9 cellular contexts compared by ENCODE assay signal in the genomic region with DNA sequence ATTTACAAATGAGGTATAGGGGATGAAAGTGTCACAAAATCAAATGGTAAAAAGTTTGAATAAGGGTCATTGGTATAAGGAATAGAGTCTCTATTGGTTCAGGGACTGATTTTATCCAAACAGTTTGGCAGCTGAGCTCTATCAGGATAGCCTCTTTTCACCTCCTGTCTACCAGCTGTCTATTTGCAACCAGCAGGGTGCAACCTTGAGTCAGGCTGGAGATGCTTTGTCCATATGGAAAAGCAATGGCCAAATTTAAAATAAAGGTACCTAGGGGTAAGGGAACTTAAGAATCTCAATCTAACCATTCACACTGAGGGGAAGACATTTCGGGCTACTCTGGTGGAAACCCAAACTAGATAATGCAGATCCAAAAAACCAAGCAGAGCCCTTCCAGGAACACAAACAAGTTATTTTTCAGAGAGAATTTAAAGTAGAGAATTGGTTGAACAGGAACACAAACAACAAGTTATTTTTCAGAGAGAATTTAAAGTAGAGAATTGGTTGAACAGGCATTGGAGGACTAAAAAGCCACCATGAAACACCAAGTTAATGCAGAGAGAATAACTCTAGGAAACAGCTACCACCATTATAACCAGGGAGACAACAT. TPM values are rescaled to one million over a fixed set of nuclear protein-coding genes. Genes with fewer than 3 reads are reported as not detected.
A peak's percentile ranks its signal among the peaks of the same experiment; 100 is the strongest.
DNase-seq lines count a peak whose midpoint lies in the region; ATAC-seq, FAIRE-seq and TF ChIP-seq lines count a peak whose summit lies in the region.
"Had no signal": no experiment of that assay in that cellular context is flagged by ENCODE, and none has a peak within 500 bp of the region (broad histone marks: within the 10 kb centered on the region; RNA-seq: fewer than 3 reads in every experiment).

No MANE protein-coding gene starts in this region.

- no peak for DNase-seq in GM12864 (ENCODE audit: low read depth)
- peak; percentile 8 for DNase-seq in M059J (ENCODE audit: low read depth)
- peak; percentile 69 for DNase-seq in astrocyte of the hippocampus (ENCODE audit: low read depth, low spot score)
- peak; percentile 39 for DNase-seq in neural crest cell (ENCODE audit: low read depth, low spot score)
- no peak for DNase-seq in GM12892 (ENCODE audit: insufficient read length)

- no peaks in the 10 kb centered on the region for H3K36me3 Mint-ChIP-seq in neural crest cell (ENCODE audit: low read depth)
- H3K36me3 Mint-ChIP-seq: memory B cell had no signal

- no peak for ATAC-seq in GM21390 (IDR thresholded peaks at IDR 0.05; ENCODE audit: unreplicated experiment)
- no peak for ATAC-seq in HG02884 (IDR thresholded peaks at IDR 0.05; ENCODE audit: unreplicated experiment)

- no peak overlapping the region for H3K4me3 ChIP-seq in GM12864 (ENCODE audit: low read depth, low read length)
- H3K4me3 ChIP-seq: suprapubic skin had no signal

- H3K4me1 Mint-ChIP-seq in neural crest cell, result no peaks in the 10 kb centered on the region
- H3K4me1 Mint-ChIP-seq: memory B cell had no signal

- TF ChIP-seq CTCF in GM12864 (IDR thresholded peaks at IDR 0.05; ENCODE audit: low read depth, low read length, missing control alignments) (peak; percentile 60), neural crest cell (conservative IDR thresholded peaks at IDR 0.05) (peak; percentile 76)

- no peak for FAIRE-seq in GM12892 (lab: Jason Lieb, UNC)

- H3K27ac Mint-ChIP-seq in neural crest cell (ENCODE audit: unreplicated experiment), result no peak overlapping the region
- H3K27ac Mint-ChIP-seq: memory B cell had no signal

- H3K9me3 Mint-ChIP-seq in neural crest cell, result no peaks in the 10 kb centered on the region
- H3K9me3 Mint-ChIP-seq: memory B cell had no signal

- no peak for TF ChIP-seq POLR2A in GM12892 (IDR thresholded peaks at IDR 0.05; ENCODE audit: low read depth, low read length)

- H3K4me3 Mint-ChIP-seq in neural crest cell, result no peak overlapping the region
- H3K4me3 Mint-ChIP-seq: memory B cell had no signal

- H3K27me3 Mint-ChIP-seq in neural crest cell (ENCODE audit: low read depth), result peaks cover 31% of the 10 kb centered on the region
- H3K27me3 Mint-ChIP-seq: memory B cell had no signal

RNA-seq across cellular contexts. Expression of a gene that starts 12.6 kb away (rescaled TPM):
- total RNA-seq in M059J (2014; rRNA removed; shearing (Covaris generic)), result not detected in 2 replicates
- not detected in 2 replicates for total RNA-seq in neural crest cell
- not detected for polyA plus RNA-seq in GM12892 (2012; ENCODE audit: missing spikeins)
- total RNA-seq: suprapubic skin had no signal

Comparison
In these comparisons a context has a peak if more than half of its experiments do, and no peak if none do; other contexts are left out.
1. DNase-seq: peak in M059J (single experiment), astrocyte of the hippocampus (single experiment) and neural crest cell (single experiment); none in GM12864 (single experiment) and GM12892 (single experiment).